In the genomic region with DNA sequence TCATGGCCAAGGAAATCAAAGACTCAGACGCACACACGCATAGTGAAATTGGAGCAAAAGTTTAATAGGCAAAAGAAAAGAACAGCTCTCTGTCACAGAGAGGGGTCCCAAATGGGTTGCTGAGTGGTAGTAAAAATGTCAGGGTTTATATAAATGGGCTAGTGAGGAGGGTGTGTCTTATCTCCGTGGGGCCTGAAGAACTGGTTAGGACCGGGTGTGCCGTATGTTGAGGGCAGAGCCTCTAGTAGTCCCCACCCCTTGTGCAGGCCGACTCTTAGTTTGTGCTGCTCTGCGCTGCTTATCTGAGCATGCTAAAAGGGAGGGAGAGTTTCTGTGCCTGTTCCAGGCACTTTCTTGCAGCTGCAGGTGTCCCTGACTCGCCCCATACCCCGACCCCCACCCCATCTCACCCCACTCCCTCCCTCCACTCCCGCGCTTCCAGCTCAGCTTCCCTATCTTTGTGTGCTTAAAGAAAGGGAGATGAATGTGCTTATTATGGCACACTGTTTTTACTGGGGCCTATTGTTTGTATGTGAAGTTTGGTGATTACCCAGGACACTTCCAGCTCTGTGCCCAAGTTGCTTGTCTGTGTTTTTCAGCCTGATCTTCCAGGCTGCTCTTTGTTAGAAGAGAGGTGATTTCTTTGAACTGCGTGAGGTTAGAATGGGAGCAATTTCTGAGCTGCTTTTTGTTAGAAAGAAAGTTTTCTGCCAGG, we compare ENCODE assay signal across 18 cellular contexts.
DNase-seq lines count a peak whose midpoint lies in the region; ATAC-seq and TF ChIP-seq lines count a peak whose summit lies in the region.
"Had no signal": no experiment of that assay in that cellular context is flagged by ENCODE, and none has a peak within 500 bp of the region (broad histone marks: within the 10 kb centered on the region; RNA-seq: fewer than 3 reads in every experiment).

No MANE protein-coding gene starts in this region.

- H3K36me3 Mint-ChIP-seq in endodermal cell (ENCODE audit: low read depth) (no peaks in the 10 kb centered on the region), nephron progenitor cell (ENCODE audit: low read depth) (peaks cover 5% of the 10 kb centered on the region)
- H3K36me3 Mint-ChIP-seq in activated CD4-positive, alpha-beta T cell treated with anti-CD3 and anti-CD28 coated beads, Interleukin-2, amount 10 ng/mL, durations not matched to agents 24 days and 14 days (ENCODE audit: low read depth), result no peaks in the 10 kb centered on the region
- H3K36me3 Mint-ChIP-seq: activated naive CD4-positive, alpha-beta T cell treated with anti-CD3 and anti-CD28 coated beads, Interleukin-2, amount 10 ng/mL, durations not matched to agents 7 days and 5 days; T-cell had no signal

- no peak overlapping the region for H3K9ac ChIP-seq in endodermal cell (ENCODE audit: extremely low read depth, low read length, poor library complexity, severe bottlenecking)

- H3K4me1 ChIP-seq in cardiac muscle cell (ENCODE audit: low read depth), result no peaks in the 10 kb centered on the region
- H3K4me1 ChIP-seq in right atrium auricular region, result no peaks in the 10 kb centered on the region
- H3K4me1 ChIP-seq in endodermal cell (ENCODE audit: control insufficient read depth, insufficient read depth, low read length), result no peaks in the 10 kb centered on the region

- no peak for DNase-seq in cardiac muscle cell (ENCODE audit: low read depth in 1 of 2, low spot score in 1 of 2)
- no peak for DNase-seq in right atrium auricular region (ENCODE audit: low spot score)
- peak; percentile 48 for DNase-seq in endodermal cell
- DNase-seq in nephron progenitor cell, result peak; percentile 48
- DNase-seq in AML-193 (lab: John Stamatoyannopoulos, UW), result no peak
- DNase-seq in effector CD8-positive, alpha-beta T cell (lab: John Stamatoyannopoulos, UW), result no peak
- DNase-seq in activated CD4-positive, alpha-beta T cell treated with anti-CD3 and anti-CD28 coated beads, Interleukin-2, amount 10 ng/mL, durations not matched to agents 24 days and 14 days, result no peak
- DNase-seq: activated CD4-positive, CD25-positive, alpha-beta regulatory T cell; activated CD8-positive, alpha-beta memory T cell treated with anti-CD3 and anti-CD28 coated beads, Interleukin-2, amount 50 U/mL, for 4 hours; activated naive CD4-positive, alpha-beta T cell treated with anti-CD3 and anti-CD28 coated beads, Interleukin-2, amount 10 ng/mL, durations not matched to agents 7 days and 5 days; caudate nucleus; CD8-positive, alpha-beta memory T cell; NCI-H1436 treated with DMSO at 0.1 percent for 48 hours; NCI-H524 treated with DMSO at 0.1 percent for 48 hours; stimulated activated CD4-positive, alpha-beta T cell treated with anti-CD3 and anti-CD28 coated beads, Interleukin-4, amount 100 ng/mL, for 1 hour; T-cell had no signal

- H3K9me3 Mint-ChIP-seq in endodermal cell (peaks cover 22% of the 10 kb centered on the region), nephron progenitor cell (peaks cover 21% of the 10 kb centered on the region)
- H3K9me3 Mint-ChIP-seq in activated CD4-positive, alpha-beta T cell treated with anti-CD3 and anti-CD28 coated beads, Interleukin-2, amount 10 ng/mL, durations not matched to agents 24 days and 14 days, result peaks cover 7% of the 10 kb centered on the region

- WGBS in endodermal cell (ENCODE audit: insufficient coverage in 1 of 2, insufficient read length in 1 of 2), 2 experiments, result 90 to 96% methylated on average over 2 to 8 of the region's 12 CpGs

- H3K36me3 ChIP-seq in cardiac muscle cell (no peaks in the 10 kb centered on the region), right atrium auricular region (no peaks in the 10 kb centered on the region), endodermal cell (ENCODE audit: control insufficient read depth, insufficient read depth, low read length) (no peaks in the 10 kb centered on the region)

- H3K27ac Mint-ChIP-seq in endodermal cell, result no peak overlapping the region
- peak overlapping the region; percentile 55 for H3K27ac Mint-ChIP-seq in nephron progenitor cell
- H3K27ac Mint-ChIP-seq in activated CD4-positive, alpha-beta T cell treated with anti-CD3 and anti-CD28 coated beads, Interleukin-2, amount 10 ng/mL, durations not matched to agents 24 days and 14 days, result no peak overlapping the region
- H3K27ac Mint-ChIP-seq: activated naive CD4-positive, alpha-beta T cell treated with anti-CD3 and anti-CD28 coated beads, Interleukin-2, amount 10 ng/mL, durations not matched to agents 7 days and 5 days; CD8-positive, alpha-beta memory T cell; T-cell had no signal

- intact Hi-C loops in activated CD4-positive, alpha-beta T cell treated with anti-CD3 and anti-CD28 coated beads, Interleukin-2, amount 10 ng/mL, durations not matched to agents 24 days and 14 days (cut with micrococcal nuclease), result no loop called here

- no peak for ATAC-seq in GM18520 (IDR thresholded peaks at IDR 0.05; ENCODE audit: unreplicated experiment)
- ATAC-seq: K562, T-cell had no signal

- H3K9me3 ChIP-seq in cardiac muscle cell (ENCODE audit: low read depth) (no peaks in the 10 kb centered on the region), right atrium auricular region (peaks cover 0 to 13% of the 10 kb centered on the region in 2 donors), endodermal cell (ENCODE audit: control insufficient read depth, low read length) (peaks cover 8% of the 10 kb centered on the region)

- H3K27me3 ChIP-seq in cardiac muscle cell (no peaks in the 10 kb centered on the region), right atrium auricular region (no peaks in the 10 kb centered on the region), endodermal cell (ENCODE audit: control insufficient read depth, insufficient read depth, low read length, poor library complexity, severe bottlenecking) (no peaks in the 10 kb centered on the region)

- H3K4me3 Mint-ChIP-seq in endodermal cell, result no peak overlapping the region
- peak overlapping the region; percentile 11 for H3K4me3 Mint-ChIP-seq in nephron progenitor cell
- H3K4me3 Mint-ChIP-seq in activated CD4-positive, alpha-beta T cell treated with anti-CD3 and anti-CD28 coated beads, Interleukin-2, amount 10 ng/mL, durations not matched to agents 24 days and 14 days, result no peak overlapping the region
- H3K4me3 Mint-ChIP-seq: activated naive CD4-positive, alpha-beta T cell treated with anti-CD3 and anti-CD28 coated beads, Interleukin-2, amount 10 ng/mL, durations not matched to agents 7 days and 5 days; CD8-positive, alpha-beta memory T cell; T-cell had no signal

- no peak overlapping the region for H3K4me3 ChIP-seq in cardiac muscle cell
- no peak overlapping the region for H3K4me3 ChIP-seq in right atrium auricular region
- H3K4me3 ChIP-seq in endodermal cell (ENCODE audit: low read length), result no peak overlapping the region
- H3K4me3 ChIP-seq: K562 had no signal

- H3K27ac ChIP-seq in cardiac muscle cell (peak overlapping the region; percentile 74), right atrium auricular region (no peak overlapping the region), endodermal cell (ENCODE audit: low read depth, low read length) (peak overlapping the region; percentile 54)

- H3K4me1 Mint-ChIP-seq in endodermal cell (peaks cover 3% of the 10 kb centered on the region), nephron progenitor cell (peaks cover 17% of the 10 kb centered on the region)
- H3K4me1 Mint-ChIP-seq in activated CD4-positive, alpha-beta T cell treated with anti-CD3 and anti-CD28 coated beads, Interleukin-2, amount 10 ng/mL, durations not matched to agents 24 days and 14 days, result no peaks in the 10 kb centered on the region
- H3K4me1 Mint-ChIP-seq: activated naive CD4-positive, alpha-beta T cell treated with anti-CD3 and anti-CD28 coated beads, Interleukin-2, amount 10 ng/mL, durations not matched to agents 7 days and 5 days; CD8-positive, alpha-beta memory T cell; T-cell had no signal

- no peaks in the 10 kb centered on the region for H3K27me3 Mint-ChIP-seq in endodermal cell (ENCODE audit: insufficient read depth)
- H3K27me3 Mint-ChIP-seq in nephron progenitor cell (ENCODE audit: low read depth, poor library complexity), result no peaks in the 10 kb centered on the region
- no peaks in the 10 kb centered on the region for H3K27me3 Mint-ChIP-seq in activated CD4-positive, alpha-beta T cell treated with anti-CD3 and anti-CD28 coated beads, Interleukin-2, amount 10 ng/mL, durations not matched to agents 24 days and 14 days
- H3K27me3 Mint-ChIP-seq: activated naive CD4-positive, alpha-beta T cell treated with anti-CD3 and anti-CD28 coated beads, Interleukin-2, amount 10 ng/mL, durations not matched to agents 7 days and 5 days; T-cell had no signal

- no peak for TF ChIP-seq CTCF in cardiac muscle cell (IDR thresholded peaks at IDR 0.05; ENCODE audit: low read depth, low read length)
- no peak for TF ChIP-seq CTCF in right atrium auricular region (IDR thresholded peaks at IDR 0.05)
- no peak for TF ChIP-seq CTCF in endodermal cell (conservative IDR thresholded peaks at IDR 0.05)
- no peak for TF ChIP-seq CTCF in nephron progenitor cell (IDR thresholded peaks at IDR 0.05)

Comparison
In these comparisons a context has a peak if more than half of its experiments do, and no peak if none do; other contexts are left out.
1. H3K27ac ChIP-seq: peak in cardiac muscle cell (single experiment) and endodermal cell (single experiment); none in right atrium auricular region (0 of 2).
2. DNase-seq: peak in endodermal cell (single experiment) and nephron progenitor cell (single experiment); none in cardiac muscle cell (0 of 2), right atrium auricular region (single experiment), AML-193 (0 of 2), effector CD8-positive, alpha-beta T cell (single experiment) and activated CD4-positive, alpha-beta T cell treated with anti-CD3 and anti-CD28 coated beads, Interleukin-2, amount 10 ng/mL, durations not matched to agents 24 days and 14 days (single experiment).